ENCODE assay signal across 2 cellular contexts in the genomic region with DNA sequence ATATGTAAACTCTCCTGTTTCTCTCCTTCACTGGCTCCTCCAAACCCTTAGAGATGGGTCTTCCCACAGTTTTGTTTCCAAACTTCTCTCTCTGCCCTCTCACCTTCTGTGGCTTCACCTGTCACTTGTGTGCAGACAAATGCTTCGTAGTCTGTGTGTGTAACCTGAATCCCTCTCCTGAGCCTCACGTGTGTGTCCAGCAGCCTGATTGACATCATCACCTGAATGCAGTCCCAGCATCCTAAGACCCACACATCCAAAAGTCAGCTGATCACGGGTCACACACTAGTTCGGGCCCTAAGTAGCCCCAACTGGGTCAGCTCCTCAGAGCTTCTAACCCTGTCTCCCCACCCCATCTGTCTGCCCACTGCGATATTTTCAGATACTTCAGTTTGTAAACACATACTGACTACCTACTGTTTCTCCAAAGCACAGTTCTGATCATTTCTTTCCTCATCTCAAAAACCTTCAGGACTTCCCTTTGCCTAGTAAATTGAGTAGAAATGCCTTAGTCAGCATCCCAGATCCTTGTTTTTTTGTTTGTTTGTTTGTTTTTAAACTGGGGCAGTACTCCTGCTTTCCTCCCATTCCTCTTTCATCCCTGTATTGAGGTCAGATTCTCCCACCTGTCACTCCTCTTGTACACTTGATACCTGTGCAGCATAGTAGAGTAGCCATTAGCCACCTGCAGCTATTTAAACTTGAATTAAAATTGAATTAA.
TF ChIP-seq lines count a peak whose summit lies in the region.

No MANE protein-coding gene starts in this region.

TF ChIP-seq in GM23338, 12 proteins besides CTCF, POLR2A, EP300 and RAD21 (continues in another document):
- TF ChIP-seq ZNF114 (CRISPR knock-in tag; IDR thresholded peaks at IDR 0.05) (no peak), EZH2phosphoT487 (IDR thresholded peaks at IDR 0.05; ENCODE audit: unreplicated experiment) (no peak), EZH2 (IDR thresholded peaks at IDR 0.05; ENCODE audit: low read depth, unreplicated experiment) (no peak), STAT1 (IDR thresholded peaks at IDR 0.05; ENCODE audit: unreplicated experiment) (no peak), CREB1 (CRISPR knock-in tag; IDR thresholded peaks at IDR 0.05; ENCODE audit: low read depth) (no peak)
- TF ChIP-seq, protein P1, sequence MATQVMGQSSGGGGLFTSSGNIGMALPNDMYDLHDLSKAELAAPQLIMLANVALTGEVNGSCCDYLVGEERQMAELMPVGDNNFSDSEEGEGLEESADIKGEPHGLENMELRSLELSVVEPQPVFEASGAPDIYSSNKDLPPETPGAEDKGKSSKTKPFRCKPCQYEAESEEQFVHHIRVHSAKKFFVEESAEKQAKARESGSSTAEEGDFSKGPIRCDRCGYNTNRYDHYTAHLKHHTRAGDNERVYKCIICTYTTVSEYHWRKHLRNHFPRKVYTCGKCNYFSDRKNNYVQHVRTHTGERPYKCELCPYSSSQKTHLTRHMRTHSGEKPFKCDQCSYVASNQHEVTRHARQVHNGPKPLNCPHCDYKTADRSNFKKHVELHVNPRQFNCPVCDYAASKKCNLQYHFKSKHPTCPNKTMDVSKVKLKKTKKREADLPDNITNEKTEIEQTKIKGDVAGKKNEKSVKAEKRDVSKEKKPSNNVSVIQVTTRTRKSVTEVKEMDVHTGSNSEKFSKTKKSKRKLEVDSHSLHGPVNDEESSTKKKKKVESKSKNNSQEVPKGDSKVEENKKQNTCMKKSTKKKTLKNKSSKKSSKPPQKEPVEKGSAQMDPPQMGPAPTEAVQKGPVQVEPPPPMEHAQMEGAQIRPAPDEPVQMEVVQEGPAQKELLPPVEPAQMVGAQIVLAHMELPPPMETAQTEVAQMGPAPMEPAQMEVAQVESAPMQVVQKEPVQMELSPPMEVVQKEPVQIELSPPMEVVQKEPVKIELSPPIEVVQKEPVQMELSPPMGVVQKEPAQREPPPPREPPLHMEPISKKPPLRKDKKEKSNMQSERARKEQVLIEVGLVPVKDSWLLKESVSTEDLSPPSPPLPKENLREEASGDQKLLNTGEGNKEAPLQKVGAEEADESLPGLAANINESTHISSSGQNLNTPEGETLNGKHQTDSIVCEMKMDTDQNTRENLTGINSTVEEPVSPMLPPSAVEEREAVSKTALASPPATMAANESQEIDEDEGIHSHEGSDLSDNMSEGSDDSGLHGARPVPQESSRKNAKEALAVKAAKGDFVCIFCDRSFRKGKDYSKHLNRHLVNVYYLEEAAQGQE (IDR thresholded peaks at IDR 0.05; ENCODE audit: unreplicated experiment) = no peak
- TF ChIP-seq, protein P2, sequence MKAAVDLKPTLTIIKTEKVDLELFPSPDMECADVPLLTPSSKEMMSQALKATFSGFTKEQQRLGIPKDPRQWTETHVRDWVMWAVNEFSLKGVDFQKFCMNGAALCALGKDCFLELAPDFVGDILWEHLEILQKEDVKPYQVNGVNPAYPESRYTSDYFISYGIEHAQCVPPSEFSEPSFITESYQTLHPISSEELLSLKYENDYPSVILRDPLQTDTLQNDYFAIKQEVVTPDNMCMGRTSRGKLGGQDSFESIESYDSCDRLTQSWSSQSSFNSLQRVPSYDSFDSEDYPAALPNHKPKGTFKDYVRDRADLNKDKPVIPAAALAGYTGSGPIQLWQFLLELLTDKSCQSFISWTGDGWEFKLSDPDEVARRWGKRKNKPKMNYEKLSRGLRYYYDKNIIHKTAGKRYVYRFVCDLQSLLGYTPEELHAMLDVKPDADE (IDR thresholded peaks at IDR 0.05) = no peak
- TF ChIP-seq, protein P3, sequence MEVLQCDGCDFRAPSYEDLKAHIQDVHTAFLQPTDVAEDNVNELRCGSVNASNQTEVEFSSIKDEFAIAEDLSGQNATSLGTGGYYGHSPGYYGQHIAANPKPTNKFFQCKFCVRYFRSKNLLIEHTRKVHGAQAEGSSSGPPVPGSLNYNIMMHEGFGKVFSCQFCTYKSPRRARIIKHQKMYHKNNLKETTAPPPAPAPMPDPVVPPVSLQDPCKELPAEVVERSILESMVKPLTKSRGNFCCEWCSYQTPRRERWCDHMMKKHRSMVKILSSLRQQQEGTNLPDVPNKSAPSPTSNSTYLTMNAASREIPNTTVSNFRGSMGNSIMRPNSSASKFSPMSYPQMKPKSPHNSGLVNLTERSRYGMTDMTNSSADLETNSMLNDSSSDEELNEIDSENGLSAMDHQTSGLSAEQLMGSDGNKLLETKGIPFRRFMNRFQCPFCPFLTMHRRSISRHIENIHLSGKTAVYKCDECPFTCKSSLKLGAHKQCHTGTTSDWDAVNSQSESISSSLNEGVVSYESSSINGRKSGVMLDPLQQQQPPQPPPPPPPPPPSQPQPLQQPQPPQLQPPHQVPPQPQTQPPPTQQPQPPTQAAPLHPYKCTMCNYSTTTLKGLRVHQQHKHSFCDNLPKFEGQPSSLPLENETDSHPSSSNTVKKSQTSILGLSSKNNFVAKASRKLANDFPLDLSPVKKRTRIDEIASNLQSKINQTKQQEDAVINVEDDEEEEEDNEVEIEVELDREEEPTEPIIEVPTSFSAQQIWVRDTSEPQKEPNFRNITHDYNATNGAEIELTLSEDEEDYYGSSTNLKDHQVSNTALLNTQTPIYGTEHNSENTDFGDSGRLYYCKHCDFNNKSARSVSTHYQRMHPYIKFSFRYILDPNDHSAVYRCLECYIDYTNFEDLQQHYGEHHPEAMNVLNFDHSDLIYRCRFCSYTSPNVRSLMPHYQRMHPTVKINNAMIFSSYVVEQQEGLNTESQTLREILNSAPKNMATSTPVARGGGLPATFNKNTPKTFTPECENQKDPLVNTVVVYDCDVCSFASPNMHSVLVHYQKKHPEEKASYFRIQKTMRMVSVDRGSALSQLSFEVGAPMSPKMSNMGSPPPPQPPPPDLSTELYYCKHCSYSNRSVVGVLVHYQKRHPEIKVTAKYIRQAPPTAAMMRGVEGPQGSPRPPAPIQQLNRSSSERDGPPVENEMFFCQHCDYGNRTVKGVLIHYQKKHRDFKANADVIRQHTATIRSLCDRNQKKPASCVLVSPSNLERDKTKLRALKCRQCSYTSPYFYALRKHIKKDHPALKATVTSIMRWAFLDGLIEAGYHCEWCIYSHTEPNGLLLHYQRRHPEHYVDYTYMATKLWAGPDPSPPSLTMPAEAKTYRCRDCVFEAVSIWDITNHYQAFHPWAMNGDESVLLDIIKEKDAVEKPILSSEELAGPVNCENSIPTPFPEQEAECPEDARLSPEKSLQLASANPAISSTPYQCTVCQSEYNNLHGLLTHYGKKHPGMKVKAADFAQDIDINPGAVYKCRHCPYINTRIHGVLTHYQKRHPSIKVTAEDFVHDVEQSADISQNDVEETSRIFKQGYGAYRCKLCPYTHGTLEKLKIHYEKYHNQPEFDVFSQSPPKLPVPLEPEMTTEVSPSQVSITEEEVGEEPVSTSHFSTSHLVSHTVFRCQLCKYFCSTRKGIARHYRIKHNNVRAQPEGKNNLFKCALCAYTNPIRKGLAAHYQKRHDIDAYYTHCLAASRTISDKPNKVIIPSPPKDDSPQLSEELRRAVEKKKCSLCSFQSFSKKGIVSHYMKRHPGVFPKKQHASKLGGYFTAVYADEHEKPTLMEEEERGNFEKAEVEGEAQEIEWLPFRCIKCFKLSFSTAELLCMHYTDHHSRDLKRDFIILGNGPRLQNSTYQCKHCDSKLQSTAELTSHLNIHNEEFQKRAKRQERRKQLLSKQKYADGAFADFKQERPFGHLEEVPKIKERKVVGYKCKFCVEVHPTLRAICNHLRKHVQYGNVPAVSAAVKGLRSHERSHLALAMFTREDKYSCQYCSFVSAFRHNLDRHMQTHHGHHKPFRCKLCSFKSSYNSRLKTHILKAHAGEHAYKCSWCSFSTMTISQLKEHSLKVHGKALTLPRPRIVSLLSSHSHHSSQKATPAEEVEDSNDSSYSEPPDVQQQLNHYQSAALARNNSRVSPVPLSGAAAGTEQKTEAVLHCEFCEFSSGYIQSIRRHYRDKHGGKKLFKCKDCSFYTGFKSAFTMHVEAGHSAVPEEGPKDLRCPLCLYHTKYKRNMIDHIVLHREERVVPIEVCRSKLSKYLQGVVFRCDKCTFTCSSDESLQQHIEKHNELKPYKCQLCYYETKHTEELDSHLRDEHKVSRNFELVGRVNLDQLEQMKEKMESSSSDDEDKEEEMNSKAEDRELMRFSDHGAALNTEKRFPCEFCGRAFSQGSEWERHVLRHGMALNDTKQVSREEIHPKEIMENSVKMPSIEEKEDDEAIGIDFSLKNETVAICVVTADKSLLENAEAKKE (CRISPR knock-in tag; IDR thresholded peaks at IDR 0.05) = no peak

TF ChIP-seq in K562, 482 proteins besides CTCF, POLR2A, EP300 and RAD21:
- TF ChIP-seq C11orf30 (IDR thresholded peaks at IDR 0.05; ENCODE audit: low read depth) (peak; percentile 56), ZNF316 (IDR thresholded peaks at IDR 0.05) (peak; percentile 67), MAFK (IDR thresholded peaks at IDR 0.05; ENCODE audit: low read length) (peak; percentile 23; the same call in 1 of the 2 replicates), MAFF (IDR thresholded peaks at IDR 0.05; ENCODE audit: low read length) (0 out of 2 replicates have a peak, but pooled peaks have one; percentile 22), MAFG (tag; conservative IDR thresholded peaks at IDR 0.05) (0 out of 2 replicates have a peak, but pooled peaks have one; percentile 12), TFAM (CRISPR knock-in tag; conservative IDR thresholded peaks at IDR 0.05) (no peak), ZNF76 (CRISPR knock-in tag; IDR thresholded peaks at IDR 0.05; ENCODE audit: borderline replicate concordance) (no peak)
